8 cellular contexts compared by ENCODE assay signal in the genomic region with DNA sequence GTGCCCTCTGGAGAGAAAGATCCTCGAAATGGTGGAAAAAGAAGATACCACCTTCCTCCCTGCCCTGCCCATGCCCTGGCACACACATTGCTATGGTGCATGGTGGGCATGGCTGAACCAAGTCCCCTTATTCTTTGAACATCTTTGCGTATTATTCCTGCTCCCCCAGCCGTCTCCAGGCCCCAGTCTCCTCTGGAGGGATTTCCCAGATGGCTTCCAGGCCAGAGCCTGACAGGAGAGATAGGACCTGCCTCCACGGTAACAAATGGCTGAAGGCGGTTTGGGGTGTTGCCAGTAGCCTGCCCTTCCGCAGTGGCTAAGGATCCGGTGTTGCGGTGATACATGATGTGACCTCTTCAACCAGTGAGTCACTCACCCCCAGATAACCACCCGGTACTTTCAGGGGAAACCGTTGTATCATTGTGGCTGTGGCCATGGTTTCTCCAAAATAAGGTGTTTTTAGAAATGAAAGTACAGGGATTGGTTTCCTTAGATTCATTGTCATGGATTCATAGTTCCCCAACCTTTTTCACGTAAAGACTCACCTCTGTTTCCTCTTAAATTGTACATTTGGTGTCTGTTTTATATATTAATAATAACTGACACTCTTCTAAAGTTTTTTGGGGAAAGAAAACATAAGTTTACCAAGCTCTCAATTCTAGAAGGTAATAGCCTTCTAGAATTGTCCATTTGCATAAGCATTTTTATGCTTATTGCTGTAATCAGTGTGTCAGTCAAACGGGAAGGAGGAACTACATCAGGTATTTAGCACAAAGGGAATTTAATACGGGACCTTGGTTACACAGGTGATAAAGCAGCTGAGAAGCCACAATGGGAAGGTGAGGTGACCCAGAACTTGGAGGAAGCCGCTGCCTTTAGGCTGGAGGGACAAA. TPM values are rescaled to one million over a fixed set of nuclear protein-coding genes. Genes with fewer than 3 reads are reported as not detected.
A peak's percentile ranks its signal among the peaks of the same experiment; 100 is the strongest.
DNase-seq lines count a peak whose midpoint lies in the region; ATAC-seq lines count a peak whose summit lies in the region.

No MANE protein-coding gene starts in this region.

- H3K9me3 Mint-ChIP-seq in activated T-cell treated with anti-CD3 and anti-CD28 coated beads, Interleukin-2, amount 50 U/mL, for 4 hours, result no peaks in the 10 kb centered on the region

- intact Hi-C loops in left cardiac atrium (cut with DNase I), result no loop called here

- peak; percentile 97 for DNase-seq in OCI-M1 (lab: John Stamatoyannopoulos, UW)
- peak; percentile 49 for DNase-seq in activated T-cell treated with anti-CD3 and anti-CD28 coated beads, Interleukin-2, amount 50 U/mL, for 4 hours
- DNase-seq in left cardiac atrium, result peak; percentile 89
- peak; percentile 70 to 73 for DNase-seq in stimulated activated CD4-positive, alpha-beta T cell treated with anti-CD3 and anti-CD28 coated beads, Interleukin-2, amount 100 ng/mL, for 24 hours
- no peak for DNase-seq in ureter (ENCODE audit: low spot score)
- DNase-seq in NCI-H345 (lab: John Stamatoyannopoulos, UW), result no peak

- no peaks in the 10 kb centered on the region for H3K27me3 Mint-ChIP-seq in activated T-cell treated with anti-CD3 and anti-CD28 coated beads, Interleukin-2, amount 50 U/mL, for 4 hours (ENCODE audit: low read depth)

- ATAC-seq in GM18520 (IDR thresholded peaks at IDR 0.05; ENCODE audit: unreplicated experiment), result peak; percentile 76
- peak; percentile 74 for ATAC-seq in HG02938 (IDR thresholded peaks at IDR 0.05; ENCODE audit: unreplicated experiment)
- ATAC-seq in activated T-cell treated with anti-CD3 and anti-CD28 coated beads, Interleukin-2, amount 50 U/mL, for 4 hours, result peak; percentile 90 to 93
- peak; percentile 81 to 87 for ATAC-seq in left cardiac atrium

- H3K4me3 Mint-ChIP-seq in activated T-cell treated with anti-CD3 and anti-CD28 coated beads, Interleukin-2, amount 50 U/mL, for 4 hours, result peak overlapping the region; percentile 63

- H3K4me1 Mint-ChIP-seq in activated T-cell treated with anti-CD3 and anti-CD28 coated beads, Interleukin-2, amount 50 U/mL, for 4 hours (ENCODE audit: low read depth), result peaks cover 92% of the 10 kb centered on the region

- peaks cover 16% of the 10 kb centered on the region for H3K36me3 Mint-ChIP-seq in activated T-cell treated with anti-CD3 and anti-CD28 coated beads, Interleukin-2, amount 50 U/mL, for 4 hours (ENCODE audit: insufficient read depth)

RNA-seq across cellular contexts. Expression of gene SMAD3, which starts 25.9 kb away (rescaled TPM):
- 10 to 100 TPM; 23.2 to 25.7 (median 24.4) TPM for total RNA-seq in activated T-cell treated with anti-CD3 and anti-CD28 coated beads, Interleukin-2, amount 50 U/mL, for 4 hours
- 10 to 100 TPM; 24.0 to 37.5 TPM for total RNA-seq in left cardiac atrium
- 124 TPM for total RNA-seq in ureter

Comparison
In these comparisons a context has a peak if more than half of its experiments do, and no peak if none do; other contexts are left out.
1. DNase-seq: peak in OCI-M1 (single experiment), activated T-cell treated with anti-CD3 and anti-CD28 coated beads, Interleukin-2, amount 50 U/mL, for 4 hours (single experiment), left cardiac atrium (single experiment) and stimulated activated CD4-positive, alpha-beta T cell treated with anti-CD3 and anti-CD28 coated beads, Interleukin-2, amount 100 ng/mL, for 24 hours (2 of 2); none in ureter (single experiment) and NCI-H345 (single experiment).
2. Peak in every context shown above with its lines, with median percentiles within 50 percentile points of each other: ATAC-seq.